In the genomic region with DNA sequence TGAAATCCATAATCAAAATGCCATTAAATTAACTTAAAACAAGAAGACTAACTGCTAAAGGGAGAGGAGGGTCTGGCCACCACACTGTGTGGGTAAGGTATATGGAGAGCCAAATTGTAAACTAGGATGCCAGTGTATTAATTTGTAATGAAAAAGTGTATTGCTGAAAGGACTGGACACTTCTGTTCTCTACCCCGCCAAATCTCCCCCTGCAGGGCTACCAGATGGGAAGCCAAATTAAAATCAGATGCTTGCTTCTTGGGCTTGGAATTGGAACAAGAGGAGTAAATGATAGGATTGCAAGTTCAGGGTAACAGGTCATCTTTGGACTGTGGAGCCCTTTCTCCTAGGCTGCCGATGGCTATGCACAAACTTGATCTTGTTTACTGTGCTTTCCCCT, we compare ENCODE assay signal across 24 cellular contexts.
"Had no signal": no experiment of that assay in that cellular context is flagged by ENCODE, and none has a peak within 500 bp of the region (broad histone marks: within the 10 kb centered on the region; RNA-seq: fewer than 3 reads in every experiment).

No MANE protein-coding gene starts in this region.

- ATAC-seq: activated CD4-positive, alpha-beta T cell treated with anti-CD3 and anti-CD28 coated beads for 36 hours; activated T-cell treated with anti-CD3 and anti-CD28 coated beads, Interleukin-2, amount 50 U/mL, for 72 hours; gastrocnemius medialis; left cardiac atrium; left ventricle myocardium superior; mucosa of descending colon; natural killer cell treated with Interleukin-12 subunit alpha and Interleukin-12 subunit beta and Interleukin-15 and Interleukin-18, amount 100 ng/mL, for 72 hours; right cardiac atrium; stimulated activated naive CD8-positive, alpha-beta T cell treated with anti-CD3 and anti-CD28 coated beads, Interleukin-15, Interleukin-2, amounts not matched to agents 100 U/mL and 50 U/mL, for 24 hours; upper lobe of right lung had no signal

- H3K27me3 ChIP-seq: adrenal gland, ascending aorta, esophagus squamous epithelium, gastrocnemius medialis, spleen, upper lobe of right lung had no signal

- H3K36me3 ChIP-seq: adrenal gland, ascending aorta, esophagus squamous epithelium, gastrocnemius medialis, spleen, upper lobe of right lung had no signal

- H3K27ac ChIP-seq: adrenal gland, ascending aorta, epithelial cell of prostate, esophagus squamous epithelium, gastrocnemius medialis, spleen, upper lobe of right lung had no signal

- H3K9me3 ChIP-seq: adrenal gland, ascending aorta, gastrocnemius medialis, mucosa of descending colon, spleen, upper lobe of right lung had no signal

- H3K4me3 ChIP-seq: adrenal gland, ascending aorta, esophagus squamous epithelium, gastrocnemius medialis, mucosa of descending colon, spleen, upper lobe of right lung had no signal

- DNase-seq: activated CD4-positive, alpha-beta T cell treated with anti-CD3 and anti-CD28 coated beads for 36 hours; activated CD4-positive, alpha-beta T cell treated with anti-CD3 and anti-CD28 coated beads, Interleukin-2, amount 50 U/mL, for 4 hours; activated CD4-positive, CD25-positive, alpha-beta regulatory T cell; activated effector memory CD4-positive, alpha-beta T cell treated with Interleukin-2 at 50 U/mL for 16 hours; activated naive CD4-positive, alpha-beta T cell treated with Interleukin-2 at 50 U/mL for 16 hours; activated naive CD8-positive, alpha-beta T cell treated with anti-CD3 and anti-CD28 coated beads for 36 hours; activated T-cell treated with anti-CD3 and anti-CD28 coated beads for 4 hours; activated T-cell treated with anti-CD3 and anti-CD28 coated beads, Interleukin-2, amount 50 U/mL, for 72 hours; adrenal gland; esophagus squamous epithelium; gastrocnemius medialis; glutamatergic neuron; left cardiac atrium; left ventricle myocardium superior; mucosa of descending colon; posterior cingulate gyrus; right cardiac atrium; spleen; stimulated activated naive CD8-positive, alpha-beta T cell treated with anti-CD3 and anti-CD28 coated beads, Interleukin-15, Interleukin-2, amounts not matched to agents 100 U/mL and 50 U/mL, for 24 hours; T-helper 2 cell; upper lobe of right lung had no signal

- H3K4me1 ChIP-seq: adrenal gland, ascending aorta, esophagus squamous epithelium, gastrocnemius medialis, spleen, upper lobe of right lung had no signal
